20 cellular contexts compared by ENCODE assay signal in the genomic region with DNA sequence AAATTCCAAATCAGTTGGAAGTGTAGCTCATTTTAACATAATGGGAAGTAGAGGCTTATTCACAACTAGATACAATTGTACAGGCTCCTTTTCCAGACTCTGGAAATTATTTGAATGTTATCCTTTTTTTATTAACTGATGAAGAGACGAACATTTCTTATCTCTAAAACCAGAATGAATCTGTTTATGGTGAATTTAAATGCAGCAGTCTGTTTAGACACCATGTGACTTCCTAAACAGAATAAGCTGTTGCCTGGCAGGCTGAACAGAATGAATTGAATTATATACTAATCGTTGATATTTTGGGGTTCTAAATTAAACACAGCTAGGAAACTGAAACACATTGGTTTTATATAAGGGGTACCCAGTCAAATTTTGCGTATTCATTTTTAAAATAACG.
"Had no signal": no experiment of that assay in that cellular context is flagged by ENCODE, and none has a peak within 500 bp of the region (broad histone marks: within the 10 kb centered on the region; RNA-seq: fewer than 3 reads in every experiment).

No MANE protein-coding gene starts in this region.

- H3K27ac ChIP-seq: dorsolateral prefrontal cortex, esophagus muscularis mucosa, heart right ventricle, ovary, right atrium auricular region, sigmoid colon, tibial artery, upper lobe of left lung, uterus had no signal

- H3K4me3 ChIP-seq: esophagus muscularis mucosa, gastrocnemius medialis, heart right ventricle, ovary, right atrium auricular region, sigmoid colon, tibial artery, upper lobe of left lung, uterus had no signal

- H3K27me3 Mint-ChIP-seq: stimulated activated memory B cell treated with anti-CD40 and anti-IgM and Interleukin-4, amounts not matched to agents 10 μg/mL and 1 μg/mL and 100 μg/mL, for 72 hours; stimulated activated naive CD8-positive, alpha-beta T cell treated with anti-CD3 and anti-CD28 coated beads, Interleukin-15, Interleukin-2, amounts not matched to agents 100 ng/mL and 50 ng/mL, for 24 hours had no signal

- H3K9me3 ChIP-seq: esophagus muscularis mucosa, gastrocnemius medialis, heart right ventricle, ovary, right atrium auricular region, sigmoid colon, tibial artery, upper lobe of left lung, uterus had no signal

- H3K27ac Mint-ChIP-seq: stimulated activated memory B cell treated with anti-CD40 and anti-IgM and Interleukin-4, amounts not matched to agents 10 μg/mL and 1 μg/mL and 100 μg/mL, for 72 hours had no signal

- H3K9me3 Mint-ChIP-seq: natural killer cell; neural crest cell; stimulated activated memory B cell treated with anti-CD40 and anti-IgM and Interleukin-4, amounts not matched to agents 10 μg/mL and 1 μg/mL and 100 μg/mL, for 72 hours; stimulated activated naive CD8-positive, alpha-beta T cell treated with anti-CD3 and anti-CD28 coated beads, Interleukin-15, Interleukin-2, amounts not matched to agents 100 ng/mL and 50 ng/mL, for 24 hours had no signal

- ATAC-seq: gastrocnemius medialis; heart right ventricle; natural killer cell; stimulated activated memory B cell treated with anti-CD40 and anti-IgM and Interleukin-4, amounts not matched to agents 10 μg/mL and 1 μg/mL and 100 μg/mL, for 72 hours had no signal

- DNase-seq: cortex of kidney; dorsolateral prefrontal cortex; effector CD8-positive, alpha-beta T cell; gastrocnemius medialis; heart right ventricle; hypothalamus; kidney glomerular epithelial cell; natural killer cell; ovary; sigmoid colon; small intestine; stimulated activated CD4-positive, alpha-beta T cell treated with anti-CD3 and anti-CD28 coated beads, Interleukin-2, amount 100 ng/mL, for 48 hours; tibial artery; upper lobe of left lung; uterus had no signal

- H3K27me3 ChIP-seq: dorsolateral prefrontal cortex, esophagus muscularis mucosa, gastrocnemius medialis, heart right ventricle, ovary, right atrium auricular region, sigmoid colon, tibial artery, upper lobe of left lung, uterus had no signal

- H3K36me3 ChIP-seq: ovary, uterus had no signal

- H3K4me3 Mint-ChIP-seq: stimulated activated memory B cell treated with anti-CD40 and anti-IgM and Interleukin-4, amounts not matched to agents 10 μg/mL and 1 μg/mL and 100 μg/mL, for 72 hours had no signal
